ENCODE assay signal across 20 cellular contexts in genomic region chr5:62550103-62550502, GRCh38. TPM values are rescaled to one million over a fixed set of nuclear protein-coding genes. Genes with fewer than 3 reads are reported as not detected.
"Had no signal": no experiment of that assay in that cellular context is flagged by ENCODE, and none has a peak within 500 bp of the region (broad histone marks: within the 10 kb centered on the region; RNA-seq: fewer than 3 reads in every experiment).

No MANE protein-coding gene starts in this region.

- H3K9ac ChIP-seq: KMS-11 had no signal

- H3K4me2 ChIP-seq: KMS-11 had no signal

- ATAC-seq: K562 had no signal

- H3K4me3 ChIP-seq: K562 had no signal

- DNase-seq: Kasumi-1, NCI-H1092, NCI-H1105 treated with DMSO at 0.1 percent for 48 hours, NCI-H1417 treated with DMSO at 0.1 percent for 48 hours, NCI-H146, NCI-H1694 treated with DMSO at 0.1 percent for 48 hours, NCI-H1930, NCI-H2081, NCI-H2107, NCI-H2227 treated with DMSO at 0.1 percent for 48 hours, NCI-H510A, NCI-H524 treated with DMSO at 0.1 percent for 48 hours, NCI-H69, NCI-H774, SHP77 had no signal

- FAIRE-seq: K562, RCC 7860 had no signal

- H3K27ac ChIP-seq: KMS-11, RWPE1 had no signal

RNA-seq across cellular contexts. Expression of gene LRRC70, which starts 28.5 kb away (rescaled TPM):
- polyA plus RNA-seq: IgD-negative memory B cell had no signal
